ENCODE assay signal across 8 cellular contexts in the genomic region with DNA sequence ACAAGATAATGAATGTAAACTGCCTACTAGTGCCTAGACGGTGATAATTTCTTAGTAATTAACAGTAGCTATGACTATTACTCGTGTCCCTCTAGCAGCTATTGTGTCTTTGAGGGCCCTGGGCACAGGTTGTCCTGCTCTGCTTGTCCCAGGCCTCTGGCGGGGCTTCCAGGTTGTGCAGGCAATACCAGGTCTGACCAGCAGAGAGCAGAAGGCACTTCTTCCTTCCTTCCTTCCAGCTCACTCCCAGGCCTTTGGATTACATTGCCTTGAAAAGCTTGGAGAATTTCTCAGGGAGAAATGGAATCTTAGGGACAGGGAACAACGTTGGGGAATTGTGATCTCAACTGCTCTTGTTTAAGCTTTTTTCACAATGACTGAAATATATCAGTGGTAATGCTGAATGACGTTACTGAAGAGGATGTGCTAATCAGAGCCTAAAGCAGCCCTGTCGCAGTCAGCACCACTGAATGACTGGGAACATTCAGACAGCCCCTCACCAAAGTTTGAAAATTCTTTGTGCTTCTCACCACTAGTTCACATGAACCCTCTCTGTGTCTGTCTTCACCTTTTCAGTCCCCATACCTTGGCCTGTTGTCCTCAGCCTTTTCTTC. TPM values are rescaled to one million over a fixed set of nuclear protein-coding genes. Genes with fewer than 3 reads are reported as not detected.
DNase-seq lines count a peak whose midpoint lies in the region; ATAC-seq and TF ChIP-seq lines count a peak whose summit lies in the region.

No MANE protein-coding gene starts in this region.

- in situ Hi-C loops in brain microvascular endothelial cell (cut with HindIII; ENCODE audit: low pct_ligation_motif_present, low sequenced_read_pairs), result no loop called here

- CTCF ChIA-PET in T-cell (lab: Charles Lee), result interaction anchor here (0.7 to 2.1 kb wide), 9 partner anchors 9 to 1309 kb away, joined by 3 to 10 read pairs (median 5); partner anchors contain the start of gene CCKBR (in 1 of the 2)

- H3K36me3 Mint-ChIP-seq in T-cell, result no peaks in the 10 kb centered on the region

- no peak overlapping the region for H3K27ac ChIP-seq in Karpas-422 (ENCODE audit: low read length)
- no peak overlapping the region for H3K27ac ChIP-seq in brain microvascular endothelial cell

- no peaks in the 10 kb centered on the region for H3K79me2 ChIP-seq in Karpas-422 (ENCODE audit: low read length)

- H3K4me3 Mint-ChIP-seq in T-cell, result no peak overlapping the region

- H3K9ac ChIP-seq in Karpas-422 (ENCODE audit: low read length), result no peak overlapping the region

- H3K4me1 ChIP-seq in Karpas-422 (ENCODE audit: low read length), result no peaks in the 10 kb centered on the region

- POLR2A ChIA-PET in T-cell (lab: Charles Lee), result no interaction called here

- H3K9me3 Mint-ChIP-seq in T-cell, result no peaks in the 10 kb centered on the region

- DNase-seq in ELR (ENCODE audit: low read depth) (peak; percentile 73), Karpas-422 (peak; percentile 73), T-cell (peak in 17 of 34 experiments; percentile 12 to 49 (median 33)), brain microvascular endothelial cell (peak; percentile 80), inferior parietal cortex (ENCODE audit: extremely low spot score) (peak; percentile 70), occipital lobe (lab: John Stamatoyannopoulos, UW) (no peak)
- peak; percentile 46 for DNase-seq in stimulated activated CD4-positive, alpha-beta T cell treated with anti-CD3 and anti-CD28 coated beads, Interleukin-12 subunit alpha, Interleukin-12 subunit beta, amount 100 ng/mL, for 4 hours

- no peaks in the 10 kb centered on the region for H3K9me2 ChIP-seq in Karpas-422 (replicated peaks; ENCODE audit: insufficient read depth, low read length)

- H3K36me3 ChIP-seq in Karpas-422 (ENCODE audit: insufficient read depth, low read length), result no peaks in the 10 kb centered on the region
- H3K36me3 ChIP-seq in brain microvascular endothelial cell (replicated peaks), result no peaks in the 10 kb centered on the region

- H2AFZ ChIP-seq in Karpas-422 (ENCODE audit: low read length), result no peak overlapping the region

- H3K27me3 Mint-ChIP-seq in T-cell, result peaks cover 0 to 1% of the 10 kb centered on the region in 2 donors

- no peaks in the 10 kb centered on the region for H3K9me3 ChIP-seq in Karpas-422 (ENCODE audit: low read length)

- H3K4me1 Mint-ChIP-seq in T-cell, result no peaks in the 10 kb centered on the region

- H3K27me3 ChIP-seq in Karpas-422 (ENCODE audit: low read length) (no peaks in the 10 kb centered on the region), brain microvascular endothelial cell (replicated peaks) (peaks cover 9% of the 10 kb centered on the region)

- no peak overlapping the region for H3K4me2 ChIP-seq in Karpas-422 (ENCODE audit: low read depth, low read length, poor library complexity, severe bottlenecking)

- no peaks in the 10 kb centered on the region for H4K20me1 ChIP-seq in Karpas-422 (ENCODE audit: insufficient read depth, low read depth, low read length)

- TF ChIP-seq CTCF in brain microvascular endothelial cell (IDR thresholded peaks at IDR 0.05; ENCODE audit: low read depth, low read length, missing control alignments), result peak; percentile 99

- peak; percentile 71 for ATAC-seq in GM21576 (IDR thresholded peaks at IDR 0.05; ENCODE audit: unreplicated experiment)
- peak; percentile 68 to 76 (median 70) for ATAC-seq in T-cell (replicated peaks in 1 of 4)

- H3K4me3 ChIP-seq in Karpas-422 (ENCODE audit: low read length), result no peak overlapping the region
- H3K4me3 ChIP-seq in brain microvascular endothelial cell (ENCODE audit: low read depth, low read length), result no peak overlapping the region

- H3K27ac Mint-ChIP-seq in T-cell, result no peak overlapping the region

RNA-seq across cellular contexts. Expression of gene CCKBR, which starts 8.4 kb away (rescaled TPM):
- total RNA-seq in Karpas-422 (2014; rRNA removed; shearing (Covaris generic); ENCODE audit: low replicate concordance), result not detected in 2 replicates
- not detected for total RNA-seq in T-cell
- 5.3 TPM for total RNA-seq in occipital lobe

RNA-seq across cellular contexts. Expression of gene CNGA4, which starts 12.3 kb away (rescaled TPM):
- total RNA-seq in Karpas-422 (2014; rRNA removed; shearing (Covaris generic); ENCODE audit: low replicate concordance), result 1.7 and 2.0 TPM in 2 replicates
- total RNA-seq in T-cell (under 1 TPM; 0.20 to 0.88 (median 0.44) TPM), occipital lobe (0.31 TPM)

RNA-seq across cellular contexts. Expression of gene FHIP1B, which starts 16.8 kb away (rescaled TPM):
- 33.9 and 53.8 TPM in 2 replicates for total RNA-seq in Karpas-422 (2014; rRNA removed; shearing (Covaris generic); ENCODE audit: low replicate concordance)
- 10 to 100 TPM; 28.9 to 49.7 (median 45.4) TPM for total RNA-seq in T-cell
- total RNA-seq in occipital lobe, result 19.8 TPM

RNA-seq across cellular contexts. Expression of gene C11orf42, which starts 45.9 kb away (rescaled TPM):
- not detected in 2 replicates for total RNA-seq in Karpas-422 (2014; rRNA removed; shearing (Covaris generic); ENCODE audit: low replicate concordance)
- total RNA-seq in T-cell, result not detected
- total RNA-seq in occipital lobe, result not detected

RNA-seq across cellular contexts. Expression of gene OR52W1, which starts 52.2 kb away (rescaled TPM):
- not detected in 2 replicates for total RNA-seq in Karpas-422 (2014; rRNA removed; shearing (Covaris generic); ENCODE audit: low replicate concordance)
- total RNA-seq in T-cell (not detected), occipital lobe (not detected)
